Comparison of ENCODE assay signal across 1 cellular context in genomic region chr2:137535897-137536296, GRCh38.
TF ChIP-seq lines count a peak whose summit lies in the region.

No MANE protein-coding gene starts in this region.

TF ChIP-seq in GM12878, 131 proteins besides CTCF, POLR2A, EP300 and RAD21:
- TF ChIP-seq NR2F1 (conservative IDR thresholded peaks at IDR 0.05) (no peak), IRF4 (IDR thresholded peaks at IDR 0.05; ENCODE audit: low read depth, low read length) (no peak), NFIC (IDR thresholded peaks at IDR 0.05; ENCODE audit: low read depth, low read length) (no peak), HSF1 (IDR thresholded peaks at IDR 0.05; ENCODE audit: low read depth, low read length) (no peak), FOXM1 (IDR thresholded peaks at IDR 0.05; ENCODE audit: low read depth, low read length) (no peak), IRF3 (IDR thresholded peaks at IDR 0.05) (no peak), CBX3 (IDR thresholded peaks at IDR 0.05; ENCODE audit: borderline replicate concordance, low read depth) (no peak), MLLT1 (IDR thresholded peaks at IDR 0.05) (no peak), ZNF207 (IDR thresholded peaks at IDR 0.05; ENCODE audit: borderline replicate concordance) (no peak), ELK1 (IDR thresholded peaks at IDR 0.05; ENCODE audit: low read depth, low read length) (no peak), KLF5 (IDR thresholded peaks at IDR 0.05; ENCODE audit: partially characterized antibody) (no peak), SMAD1 (IDR thresholded peaks at IDR 0.05; ENCODE audit: low read depth, partially characterized antibody) (no peak), BACH1 (IDR thresholded peaks at IDR 0.05; ENCODE audit: borderline replicate concordance) (no peak), CEBPB (IDR thresholded peaks at IDR 0.05; ENCODE audit: borderline replicate concordance in 1 of 2, low read depth in 2 of 2, low read length in 2 of 2) (no peak), CHD4 (IDR thresholded peaks at IDR 0.05) (no peak), LARP7 (IDR thresholded peaks at IDR 0.05) (no peak), ZNF24 (IDR thresholded peaks at IDR 0.05) (no peak)
